Comparison of ENCODE assay signal across 13 cellular contexts in the genomic region with DNA sequence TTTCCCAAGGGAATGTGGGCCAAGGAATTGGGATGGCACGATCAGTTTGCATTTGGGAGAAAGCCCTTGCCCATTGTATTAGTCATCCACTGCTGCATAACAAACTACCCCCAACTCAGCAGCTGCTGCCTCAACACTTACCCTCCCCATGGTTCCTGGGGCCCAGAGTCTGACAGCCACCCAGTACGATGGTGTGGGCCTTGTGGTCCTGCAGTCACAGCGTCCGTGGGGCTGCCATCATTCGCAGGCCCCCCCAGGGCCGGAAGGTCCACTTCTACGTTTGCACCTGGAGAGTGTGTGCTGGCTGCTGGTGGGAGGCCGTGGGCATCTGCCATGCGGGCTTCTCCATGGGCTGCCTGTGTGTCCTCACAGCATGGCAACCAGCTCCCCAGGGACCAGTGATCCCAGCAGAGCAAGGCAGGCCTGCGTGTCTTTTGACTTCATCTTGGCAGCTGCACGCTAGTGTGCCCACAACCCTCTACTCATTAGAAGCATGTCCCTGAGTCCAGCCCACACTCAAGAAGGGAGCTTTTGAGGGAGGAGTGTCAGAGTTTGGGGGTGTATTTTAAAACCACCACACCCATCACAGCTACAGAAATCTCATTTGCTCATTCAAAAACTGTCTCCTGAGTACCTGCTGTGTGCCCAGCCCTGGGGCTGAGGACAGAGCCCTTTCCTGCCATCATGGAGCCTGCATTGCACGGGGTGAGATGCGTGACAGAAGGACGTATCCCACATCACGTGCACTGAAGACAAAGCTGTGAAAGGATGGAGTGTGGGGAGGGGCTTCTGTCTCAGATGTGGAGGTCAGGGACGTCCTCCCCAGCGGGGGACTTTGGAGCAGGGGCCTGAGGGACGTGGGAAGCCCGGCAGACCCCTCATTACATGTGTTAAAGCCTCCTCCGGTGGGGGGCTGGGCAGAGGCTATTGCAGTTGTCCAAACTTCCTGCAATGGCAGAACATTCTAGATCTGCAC.
"Had no signal": no experiment of that assay in that cellular context is flagged by ENCODE, and none has a peak within 500 bp of the region (broad histone marks: within the 10 kb centered on the region; RNA-seq: fewer than 3 reads in every experiment).

No MANE protein-coding gene starts in this region.

- H3K9me3 ChIP-seq: ovary had no signal

- H3K27ac ChIP-seq: brain microvascular endothelial cell, ovary had no signal

- DNase-seq: activated CD4-positive, alpha-beta T cell treated with anti-CD3 and anti-CD28 coated beads, Interleukin-2, amount 50 U/mL, for 4 hours; activated naive CD8-positive, alpha-beta T cell treated with anti-CD3 and anti-CD28 coated beads for 36 hours; activated T-cell treated with anti-CD3 and anti-CD28 coated beads, Interleukin-2, amount 50 U/mL, for 4 hours; brain microvascular endothelial cell; cerebellar nuclear complex; dermis blood vessel endothelial cell; hippocampal formation; left colon; mammary epithelial cell; stimulated activated CD4-positive, alpha-beta T cell treated with anti-CD3 and anti-CD28 coated beads, Interleukin-15, amount 100 ng/mL, for 24 hours; stimulated activated CD4-positive, alpha-beta T cell treated with anti-CD3 and anti-CD28 coated beads, Interleukin-4, amount 100 ng/mL, for 24 hours had no signal

- H3K4me3 ChIP-seq: ovary had no signal

- ATAC-seq: activated CD4-positive, CD25-positive, alpha-beta regulatory T cell treated with anti-CD3 and anti-CD28 coated beads, Interleukin-2, amount 50 U/mL, for 24 hours; activated T-cell treated with anti-CD3 and anti-CD28 coated beads, Interleukin-2, amount 50 U/mL, for 4 hours had no signal

- H3K27me3 ChIP-seq: brain microvascular endothelial cell, ovary had no signal

- H3K36me3 ChIP-seq: brain microvascular endothelial cell, ovary had no signal
